In genomic region chr4:113683143-113683542, GRCh38 we compare ENCODE assay signal across 9 cellular contexts.
A peak's percentile ranks its signal among the peaks of the same experiment; 100 is the strongest.
DNase-seq lines count a peak whose midpoint lies in the region; ATAC-seq and TF ChIP-seq lines count a peak whose summit lies in the region.
"Had no signal": no experiment of that assay in that cellular context is flagged by ENCODE, and none has a peak within 500 bp of the region (broad histone marks: within the 10 kb centered on the region; RNA-seq: fewer than 3 reads in every experiment).

No MANE protein-coding gene starts in this region.

- TF ChIP-seq CTCF in Panc1 (IDR thresholded peaks at IDR 0.05) (no peak), neural progenitor cell (IDR thresholded peaks at IDR 0.05) (no peak), smooth muscle cell (IDR thresholded peaks at IDR 0.05; ENCODE audit: borderline replicate concordance, insufficient read depth, poor library complexity, severe bottlenecking) (no peak)

- peaks cover 4% of the 10 kb centered on the region for H3K4me1 ChIP-seq in Panc1 (ENCODE audit: control insufficient read depth, insufficient read depth, low read length)
- H3K4me1 ChIP-seq in neural progenitor cell: no peaks in the 10 kb centered on the region
- no peaks in the 10 kb centered on the region for H3K4me1 ChIP-seq in smooth muscle cell (ENCODE audit: low read depth)

- intact Hi-C loops in Panc1 (cut with micrococcal nuclease; ENCODE audit: unreplicated experiment): no loop called here

- H3K79me2 ChIP-seq in neural progenitor cell (ENCODE audit: low read depth) (no peaks in the 10 kb centered on the region), smooth muscle cell (ENCODE audit: low read depth) (peaks cover 7% of the 10 kb centered on the region)

- H3K27me3 Mint-ChIP-seq in activated naive CD8-positive, alpha-beta T cell: no peaks in the 10 kb centered on the region
- no peaks in the 10 kb centered on the region for H3K27me3 Mint-ChIP-seq in neural progenitor cell (ENCODE audit: insufficient read depth, low read depth)

- H3K9me3 ChIP-seq in Panc1 (ENCODE audit: control insufficient read depth, insufficient read depth, low read depth, low read length): no peaks in the 10 kb centered on the region
- no peaks in the 10 kb centered on the region for H3K9me3 ChIP-seq in neural progenitor cell (ENCODE audit: low read depth)
- no peaks in the 10 kb centered on the region for H3K9me3 ChIP-seq in smooth muscle cell (replicated peaks; ENCODE audit: low read depth)
- H3K9me3 ChIP-seq: SJSA1 had no signal

- H4K20me1 ChIP-seq in neural progenitor cell (ENCODE audit: low read depth): no peaks in the 10 kb centered on the region
- H4K20me1 ChIP-seq in smooth muscle cell (ENCODE audit: low read depth): no peaks in the 10 kb centered on the region

- H3K4me2 ChIP-seq in neural progenitor cell (no peak overlapping the region), smooth muscle cell (no peak overlapping the region)

- in situ Hi-C loops in Panc1 (cut with HindIII; ENCODE audit: low pct_unique_long_range_greater_than_20kb, low sequenced_read_pairs) (no loop called here), ACHN (cut with HindIII; ENCODE audit: low pct_ligation_motif_present, low pct_unique_long_range_greater_than_20kb, low sequenced_read_pairs) (no loop called here)

- peaks cover 84% of the 10 kb centered on the region for H3K4me1 Mint-ChIP-seq in activated naive CD8-positive, alpha-beta T cell (ENCODE audit: low read depth)
- no peaks in the 10 kb centered on the region for H3K4me1 Mint-ChIP-seq in neural progenitor cell

- H3K36me3 ChIP-seq in Panc1 (ENCODE audit: control insufficient read depth, insufficient read depth, low read length) (no peaks in the 10 kb centered on the region), neural progenitor cell (no peaks in the 10 kb centered on the region), smooth muscle cell (ENCODE audit: low read depth) (no peaks in the 10 kb centered on the region)
- H3K36me3 ChIP-seq: SJSA1 had no signal

- H3K9me3 Mint-ChIP-seq in activated naive CD8-positive, alpha-beta T cell (ENCODE audit: low read depth): peaks cover 4% of the 10 kb centered on the region
- peaks cover 2% of the 10 kb centered on the region for H3K9me3 Mint-ChIP-seq in neural progenitor cell

- peak; percentile 96 for ATAC-seq in GM19035 (IDR thresholded peaks at IDR 0.05; ENCODE audit: unreplicated experiment)
- peak; percentile 97 for ATAC-seq in HG02943 (IDR thresholded peaks at IDR 0.05; ENCODE audit: low read depth, unreplicated experiment)
- no peak for ATAC-seq in Panc1

- H3K9ac ChIP-seq in neural progenitor cell (no peak overlapping the region), smooth muscle cell (ENCODE audit: low read depth) (no peak overlapping the region)

- POLR2A ChIA-PET in Panc1 (lab: Charles Lee): no interaction called here

- H3K4me3 ChIP-seq in Panc1 (ENCODE audit: low read depth in 2 of 2, low read length in 2 of 2): no peak overlapping the region
- H3K4me3 ChIP-seq in neural progenitor cell: no peak overlapping the region
- H3K4me3 ChIP-seq in smooth muscle cell: no peak overlapping the region
- H3K4me3 ChIP-seq: SJSA1 had no signal

- peaks cover 29% of the 10 kb centered on the region for H3K36me3 Mint-ChIP-seq in activated naive CD8-positive, alpha-beta T cell
- H3K36me3 Mint-ChIP-seq in neural progenitor cell: peaks cover 2% of the 10 kb centered on the region

- CTCF ChIA-PET in Panc1 (lab: Charles Lee): no interaction called here

- H3K27me3 ChIP-seq in Panc1 (ENCODE audit: control insufficient read depth, insufficient read depth, low read length) (no peaks in the 10 kb centered on the region), neural progenitor cell (no peaks in the 10 kb centered on the region), smooth muscle cell (ENCODE audit: low read depth) (no peaks in the 10 kb centered on the region)
- H3K27me3 ChIP-seq: SJSA1 had no signal

- DNase-seq in Panc1 (ENCODE audit: low read depth, low spot score) (no peak), ACHN (no peak), neural progenitor cell (ENCODE audit: low spot score) (no peak), smooth muscle cell (lab: John Stamatoyannopoulos, UW; ENCODE audit: unreplicated experiment) (no peak)
- DNase-seq in stimulated activated CD4-positive, alpha-beta T cell treated with anti-CD3 and anti-CD28 coated beads, Interleukin-2, amount 100 ng/mL, for 4 hours (ENCODE audit: low read depth): peak; percentile 76

- peak overlapping the region; percentile 17; the same call in 1 of the 2 replicates for H3K27ac ChIP-seq in Panc1 (ENCODE audit: low read length)
- H3K27ac ChIP-seq in neural progenitor cell: no peak overlapping the region
- H3K27ac ChIP-seq in smooth muscle cell (ENCODE audit: low read depth): no peak overlapping the region
- H3K27ac ChIP-seq: SJSA1 had no signal

- WGBS in smooth muscle cell (ENCODE audit: low lambda C conversion rate): 95% methylated on average over 3 of the region's 3 CpGs

- peak overlapping the region; percentile 96 for H3K27ac Mint-ChIP-seq in activated naive CD8-positive, alpha-beta T cell
- H3K27ac Mint-ChIP-seq in neural progenitor cell: no peak overlapping the region

- BruUV-seq in Panc1 (replicated peaks; lab: Mats Ljungman, UMichigan): no TSS peak

- H3F3A ChIP-seq in neural progenitor cell (ENCODE audit: low read depth): no peaks in the 10 kb centered on the region
- peaks cover 5% of the 10 kb centered on the region for H3F3A ChIP-seq in smooth muscle cell (ENCODE audit: low read depth)

- H3K4me3 Mint-ChIP-seq in activated naive CD8-positive, alpha-beta T cell: peak overlapping the region; percentile 74
- no peak overlapping the region for H3K4me3 Mint-ChIP-seq in neural progenitor cell

- H2AFZ ChIP-seq in neural progenitor cell (replicated peaks): no peak overlapping the region
- H2AFZ ChIP-seq in smooth muscle cell (ENCODE audit: low read depth): no peak overlapping the region
